9 cellular contexts compared by ENCODE assay signal in genomic region chr18:24022141-24022540, GRCh38. TPM values are rescaled to one million over a fixed set of nuclear protein-coding genes. Genes with fewer than 3 reads are reported as not detected.
DNase-seq lines count a peak whose midpoint lies in the region; ATAC-seq and TF ChIP-seq lines count a peak whose summit lies in the region.
"Had no signal": no experiment of that assay in that cellular context is flagged by ENCODE, and none has a peak within 500 bp of the region (broad histone marks: within the 10 kb centered on the region; RNA-seq: fewer than 3 reads in every experiment).

No MANE protein-coding gene starts in this region.

- H3K9me3 Mint-ChIP-seq in CD8-positive, alpha-beta memory T cell = no peaks in the 10 kb centered on the region
- no peaks in the 10 kb centered on the region for H3K9me3 Mint-ChIP-seq in naive thymus-derived CD8-positive, alpha-beta T cell

- peaks cover 94 to 99% (median 98%) of the 10 kb centered on the region in 3 donors for H3K4me1 Mint-ChIP-seq in CD8-positive, alpha-beta memory T cell
- H3K4me1 Mint-ChIP-seq in naive thymus-derived CD8-positive, alpha-beta T cell = peaks cover 54 to 99% (median 95%) of the 10 kb centered on the region in 4 donors

- no peaks in the 10 kb centered on the region for H4K20me1 ChIP-seq in KMS-11 (ENCODE audit: insufficient read depth)

- DNase-seq in CD8-positive, alpha-beta memory T cell = no peak
- DNase-seq in amniotic epithelial cell (ENCODE audit: low read depth) (peak; percentile 65), Kasumi-1 (lab: John Stamatoyannopoulos, UW) (no peak), colonic mucosa (no peak)
- DNase-seq in naive thymus-derived CD8-positive, alpha-beta T cell = no peak
- DNase-seq: NCI-H1048, right cardiac atrium had no signal

- H3K4me1 ChIP-seq in CD8-positive, alpha-beta memory T cell (ENCODE audit: insufficient read depth, low read length) = peaks cover 97% of the 10 kb centered on the region
- H3K4me1 ChIP-seq in KMS-11 (ENCODE audit: low read depth, poor library complexity, severe bottlenecking) (peaks cover 63% of the 10 kb centered on the region), colonic mucosa (no peaks in the 10 kb centered on the region)

- H3K9me3 ChIP-seq in CD8-positive, alpha-beta memory T cell (ENCODE audit: low read length) = no peaks in the 10 kb centered on the region
- H3K9me3 ChIP-seq in colonic mucosa = no peaks in the 10 kb centered on the region

- H2AFZ ChIP-seq in KMS-11 (ENCODE audit: low read depth) = no peak overlapping the region

- no peaks in the 10 kb centered on the region for H3K27me3 Mint-ChIP-seq in CD8-positive, alpha-beta memory T cell
- H3K27me3 Mint-ChIP-seq in naive thymus-derived CD8-positive, alpha-beta T cell = no peaks in the 10 kb centered on the region

- peak overlapping the region; percentile 47 to 95 (median 88) for H3K27ac Mint-ChIP-seq in CD8-positive, alpha-beta memory T cell
- H3K27ac Mint-ChIP-seq in naive thymus-derived CD8-positive, alpha-beta T cell = peak overlapping the region; percentile 1 to 87 (median 34)

- no peak for ATAC-seq in naive thymus-derived CD8-positive, alpha-beta T cell
- no peak for ATAC-seq in GM21381 (IDR thresholded peaks at IDR 0.05; ENCODE audit: unreplicated experiment)

- no peak for TF ChIP-seq CTCF in KMS-11 (conservative IDR thresholded peaks at IDR 0.05; ENCODE audit: low read depth, low read length)
- no peak for TF ChIP-seq CTCF in colonic mucosa (IDR thresholded peaks at IDR 0.05)

- H3K4me3 Mint-ChIP-seq in CD8-positive, alpha-beta memory T cell = peak overlapping the region; percentile 18 to 76 (median 46)
- H3K4me3 Mint-ChIP-seq in naive thymus-derived CD8-positive, alpha-beta T cell = peak overlapping the region in 8 of 10 donors; percentile 11 to 93 (median 58)

- CTCF ChIA-PET in CD8-positive, alpha-beta memory T cell (lab: Charles Lee) = interaction anchor here (1.3 to 1.7 kb wide), 2 partner anchors 9 to 103 kb away, joined by 3 to 4 read pairs; no protein-coding TSS in a partner anchor

- no peak overlapping the region for H3K27ac ChIP-seq in CD8-positive, alpha-beta memory T cell (ENCODE audit: low read depth, low read length)
- H3K27ac ChIP-seq in KMS-11 (no peak overlapping the region), colonic mucosa (no peak overlapping the region)

- peak overlapping the region; percentile 42 for H3K4me2 ChIP-seq in KMS-11

- H3K36me3 ChIP-seq in CD8-positive, alpha-beta memory T cell (ENCODE audit: insufficient read depth, low read length) = peaks cover 12% of the 10 kb centered on the region
- H3K36me3 ChIP-seq in KMS-11 (ENCODE audit: insufficient read depth) = no peaks in the 10 kb centered on the region
- no peaks in the 10 kb centered on the region for H3K36me3 ChIP-seq in colonic mucosa

- POLR2A ChIA-PET in CD8-positive, alpha-beta memory T cell (lab: Charles Lee) = no interaction called here
- POLR2A ChIA-PET in naive thymus-derived CD8-positive, alpha-beta T cell (lab: Charles Lee) = interaction anchor here (1.6 kb wide), 1 partner anchor 11 kb away, joined by 3 read pairs; no protein-coding TSS in a partner anchor

- no peak overlapping the region for H3K4me3 ChIP-seq in CD8-positive, alpha-beta memory T cell (ENCODE audit: low read length)
- no peak overlapping the region for H3K4me3 ChIP-seq in KMS-11 (IDR thresholded peaks at IDR 0.05; ENCODE audit: insufficient read depth, low read depth, low read length)
- H3K4me3 ChIP-seq in colonic mucosa = no peak overlapping the region

- H3K9ac ChIP-seq in KMS-11 (no peak overlapping the region), colonic mucosa (ENCODE audit: low read depth in 2 of 2, low read length in 2 of 2) (no peak overlapping the region)

- H3K79me2 ChIP-seq in KMS-11 (ENCODE audit: insufficient read depth, low read depth) = no peaks in the 10 kb centered on the region

- no peaks in the 10 kb centered on the region for H3K27me3 ChIP-seq in CD8-positive, alpha-beta memory T cell (ENCODE audit: insufficient read depth, low read length, poor library complexity, severe bottlenecking)
- H3K27me3 ChIP-seq in KMS-11 (ENCODE audit: insufficient read depth, low read depth) (no peaks in the 10 kb centered on the region), colonic mucosa (no peaks in the 10 kb centered on the region)

- intact Hi-C loops in colonic mucosa (cut with DNase I) = no loop called here

- peaks cover 0 to 80% (median 11%) of the 10 kb centered on the region in 3 donors for H3K36me3 Mint-ChIP-seq in CD8-positive, alpha-beta memory T cell
- peaks cover 0 to 47% (median 9%) of the 10 kb centered on the region in 3 donors for H3K36me3 Mint-ChIP-seq in naive thymus-derived CD8-positive, alpha-beta T cell

RNA-seq across cellular contexts. Expression of gene TTC39C, which starts 7.6 kb away (rescaled TPM):
- total RNA-seq in CD8-positive, alpha-beta memory T cell = 10 to 100 TPM; 57.4 to 59.5 TPM
- 80.2 TPM for polyA plus RNA-seq in CD8-positive, alpha-beta memory T cell
- 10 to 100 TPM; 80.2 to 83.3 TPM for total RNA-seq in naive thymus-derived CD8-positive, alpha-beta T cell
- polyA plus RNA-seq in naive thymus-derived CD8-positive, alpha-beta T cell = 10 to 100 TPM; 36.5 to 60.6 (median 39.3) TPM
- total RNA-seq in colonic mucosa = 1 to 10 TPM; 8.8 to 9.5 TPM

Comparison
In these comparisons a context has a peak if more than half of its experiments do, and no peak if none do; other contexts are left out.
1. RNA of gene TTC39C, which starts 7.6 kb away (total RNA-seq): 80.2 to 83.3 TPM in naive thymus-derived CD8-positive, alpha-beta T cell and 57.4 to 59.5 TPM in CD8-positive, alpha-beta memory T cell; 8.8 to 9.5 TPM in colonic mucosa; every median in the first group is over 4 times any median in the second.